ENCODE assay signal across 14 cellular contexts in genomic region chr14:24110060-24110459, GRCh38. TPM values are rescaled to one million over a fixed set of nuclear protein-coding genes. Genes with fewer than 3 reads are reported as not detected.
"Had no signal": no experiment of that assay in that cellular context is flagged by ENCODE, and none has a peak within 500 bp of the region (broad histone marks: within the 10 kb centered on the region; RNA-seq: fewer than 3 reads in every experiment).

No MANE protein-coding gene starts in this region.

- H3K27ac ChIP-seq: cardiac muscle cell, sigmoid colon had no signal

- H3K9me3 ChIP-seq: heart left ventricle, sigmoid colon, upper lobe of left lung had no signal

- H3K4me3 ChIP-seq: cardiac muscle cell, heart left ventricle, sigmoid colon, upper lobe of left lung had no signal

- ATAC-seq: activated CD4-positive, CD25-positive, alpha-beta regulatory T cell treated with anti-CD3 and anti-CD28 coated beads, Interleukin-2, amount 50 U/mL, for 24 hours; heart left ventricle; left lobe of liver had no signal

- H3K27me3 ChIP-seq: cardiac muscle cell, heart left ventricle, sigmoid colon, upper lobe of left lung had no signal

- H3K9me3 Mint-ChIP-seq: activated T-helper 1 cell treated with anti-CD3 and anti-CD28 coated beads, Interleukin-12 subunit alpha, Interleukin-12 subunit beta, Interleukin-2, Interleukin-4 antibody, amounts not matched to agents 30 ng/mL and 10 ng/mL and 1 ng/mL, durations not matched to agents 14 hours and 24 hours and 36 hours had no signal

- H3K4me3 Mint-ChIP-seq: activated T-helper 1 cell treated with anti-CD3 and anti-CD28 coated beads, Interleukin-12 subunit alpha, Interleukin-12 subunit beta, Interleukin-2, Interleukin-4 antibody, amounts not matched to agents 30 ng/mL and 10 ng/mL and 1 ng/mL, durations not matched to agents 14 hours and 24 hours and 36 hours had no signal

- DNase-seq: activated CD4-positive, alpha-beta T cell treated with anti-CD3 and anti-CD28 coated beads, Interleukin-2, amount 50 U/mL, for 4 hours; activated CD8-positive, alpha-beta memory T cell treated with anti-CD3 and anti-CD28 coated beads, Interleukin-2, amount 50 U/mL, for 4 hours; activated naive CD4-positive, alpha-beta T cell; heart left ventricle; mesendoderm; sigmoid colon; stimulated activated CD4-positive, alpha-beta T cell treated with anti-CD3 and anti-CD28 coated beads, Interleukin-12 subunit alpha, Interleukin-12 subunit beta, amount 100 ng/mL, for 4 hours; stimulated activated naive CD4-positive, alpha-beta T cell treated with Interleukin-2 at 50 U/mL for 16 hours had no signal

- H3K36me3 ChIP-seq: cardiac muscle cell, sigmoid colon, upper lobe of left lung had no signal

RNA-seq across cellular contexts. Expression of gene FITM1, which starts 20.4 kb away (rescaled TPM):
- total RNA-seq: temporal lobe had no signal
